Comparison of ENCODE assay signal across 8 cellular contexts in genomic region chr7:118918556-118918955, GRCh38.
DNase-seq lines count a peak whose midpoint lies in the region; ATAC-seq, FAIRE-seq and TF ChIP-seq lines count a peak whose summit lies in the region.
"Had no signal": no experiment of that assay in that cellular context is flagged by ENCODE, and none has a peak within 500 bp of the region (broad histone marks: within the 10 kb centered on the region; RNA-seq: fewer than 3 reads in every experiment).

No MANE protein-coding gene starts in this region.

- H3K9me3 Mint-ChIP-seq in activated T-cell treated with anti-CD3 and anti-CD28 coated beads, Interleukin-2, amount 50 U/mL, for 72 hours = peaks cover 0 to 3% of the 10 kb centered on the region in 2 donors
- H3K9me3 Mint-ChIP-seq: stimulated activated effector memory CD8-positive, alpha-beta T cell treated with anti-CD3 and anti-CD28 coated beads, Interleukin-12 subunit alpha, Interleukin-12 subunit beta, amount 100 ng/mL, for 72 hours had no signal

- no peaks in the 10 kb centered on the region for H3K27me3 Mint-ChIP-seq in activated T-cell treated with anti-CD3 and anti-CD28 coated beads, Interleukin-2, amount 50 U/mL, for 72 hours (ENCODE audit: low read depth)

- WGBS in mammary epithelial cell (ENCODE audit: low coverage, missing lambda C conversion rate) = 51% methylated on average over 2 of the region's 2 CpGs
- WGBS in pancreas, 2 donors = 34 to 41% methylated on average over 2 of the region's 2 CpGs

- H3K27ac ChIP-seq in mammary epithelial cell (ENCODE audit: insufficient read depth, low read depth, low read length) = no peak overlapping the region
- no peak overlapping the region for H3K27ac ChIP-seq in pancreas

- H3K4me1 ChIP-seq in mammary epithelial cell (ENCODE audit: insufficient read depth, low read length) (no peaks in the 10 kb centered on the region), pancreas (no peaks in the 10 kb centered on the region)

- H3K36me3 ChIP-seq in mammary epithelial cell (ENCODE audit: insufficient read depth, low read length) = no peaks in the 10 kb centered on the region
- H3K36me3 ChIP-seq in pancreas = no peaks in the 10 kb centered on the region

- peak; percentile 48 to 52 for TF ChIP-seq CTCF in mammary epithelial cell (conservative IDR thresholded peaks at IDR 0.05 in 1 of 2, IDR thresholded peaks at IDR 0.05 in 1 of 2; ENCODE audit: extremely low read depth in 1 of 2, insufficient read depth in 1 of 2, low read depth in 1 of 2, low read length in 2 of 2)
- TF ChIP-seq CTCF in pancreas (IDR thresholded peaks at IDR 0.05) = peak in 1 of 4 donors; percentile 8

- no peak overlapping the region for H3K4me2 ChIP-seq in mammary epithelial cell (ENCODE audit: insufficient read depth, low read depth, low read length)

- no TSS peak for BruUV-seq in mammary epithelial cell (replicated peaks; lab: Mats Ljungman, UMichigan)

- no peak overlapping the region for H3K4me3 ChIP-seq in mammary epithelial cell (replicated peaks in 1 of 3; ENCODE audit: insufficient read depth in 1 of 3, low read depth in 2 of 3, low read length in 3 of 3)
- no peak overlapping the region for H3K4me3 ChIP-seq in pancreas

- no peak overlapping the region for H3K9ac ChIP-seq in mammary epithelial cell (ENCODE audit: insufficient read depth, low read length)

- FAIRE-seq in pancreas (lab: Jason Lieb, UNC) = peak; percentile 66

- H3K36me3 Mint-ChIP-seq in activated T-cell treated with anti-CD3 and anti-CD28 coated beads, Interleukin-2, amount 50 U/mL, for 72 hours (ENCODE audit: insufficient read depth in 2 of 2) = no peaks in the 10 kb centered on the region
- H3K36me3 Mint-ChIP-seq: stimulated activated effector memory CD8-positive, alpha-beta T cell treated with anti-CD3 and anti-CD28 coated beads, Interleukin-12 subunit alpha, Interleukin-12 subunit beta, amount 100 ng/mL, for 72 hours had no signal

- no peaks in the 10 kb centered on the region for H3K9me3 ChIP-seq in mammary epithelial cell (replicated peaks; ENCODE audit: insufficient read depth, low read length)
- no peaks in the 10 kb centered on the region for H3K9me3 ChIP-seq in pancreas

- no peak overlapping the region for H3K4me3 Mint-ChIP-seq in activated T-cell treated with anti-CD3 and anti-CD28 coated beads, Interleukin-2, amount 50 U/mL, for 72 hours
- H3K4me3 Mint-ChIP-seq: stimulated activated effector memory CD8-positive, alpha-beta T cell treated with anti-CD3 and anti-CD28 coated beads, Interleukin-12 subunit alpha, Interleukin-12 subunit beta, amount 100 ng/mL, for 72 hours had no signal

- H3K79me2 ChIP-seq in mammary epithelial cell (ENCODE audit: insufficient read depth, low read length) = no peaks in the 10 kb centered on the region

- CTCF ChIA-PET in mammary epithelial cell (lab: Charles Lee; ENCODE audit: low non-redundant PET) = interaction anchor here (0.6 kb wide), 1 partner anchor 279 kb away, joined by 5 read pairs; no protein-coding TSS in a partner anchor

- H2AFZ ChIP-seq in mammary epithelial cell (ENCODE audit: low read depth, low read length) = no peak overlapping the region

- in situ Hi-C loops in mammary epithelial cell (cut with MboI; ENCODE audit: low sequenced_read_pairs in 2 of 2) = loop anchor here in 1 of 2 donors (25.0 kb wide), 1 partner anchor 269 kb away; no protein-coding TSS in a partner anchor

- intact Hi-C loops in mammary epithelial cell (cut with micrococcal nuclease) = loop anchor here (1.0 to 5.0 kb wide), 4 partner anchors 258 to 1639 kb away; no protein-coding TSS in a partner anchor
- intact Hi-C loops in pancreas (cut with DNase I) = no loop called here
- intact Hi-C loops in posterior vena cava (cut with DNase I) = no loop called here

- DNase-seq in HPDE6-E6E7 (ENCODE audit: extremely low spot score) = peak; percentile 9
- DNase-seq in NCI-H446 (lab: John Stamatoyannopoulos, UW) = peak; percentile 16 to 45
- DNase-seq in mammary epithelial cell = peak; percentile 4
- no peak for DNase-seq in pancreas
- no peak for DNase-seq in posterior vena cava (ENCODE audit: low spot score)
- no peak for DNase-seq in activated T-cell treated with anti-CD3 and anti-CD28 coated beads, Interleukin-2, amount 50 U/mL, for 72 hours

- H3K27ac Mint-ChIP-seq in activated T-cell treated with anti-CD3 and anti-CD28 coated beads, Interleukin-2, amount 50 U/mL, for 72 hours = no peak overlapping the region
- H3K27ac Mint-ChIP-seq: stimulated activated effector memory CD8-positive, alpha-beta T cell treated with anti-CD3 and anti-CD28 coated beads, Interleukin-12 subunit alpha, Interleukin-12 subunit beta, amount 100 ng/mL, for 72 hours had no signal

- no peak for ATAC-seq in pancreas
- no peak for ATAC-seq in GM19463 (IDR thresholded peaks at IDR 0.05; ENCODE audit: unreplicated experiment)
- no peak for ATAC-seq in activated T-cell treated with anti-CD3 and anti-CD28 coated beads, Interleukin-2, amount 50 U/mL, for 72 hours (replicated peaks in 1 of 2)
- ATAC-seq: stimulated activated effector memory CD8-positive, alpha-beta T cell treated with anti-CD3 and anti-CD28 coated beads, Interleukin-12 subunit alpha, Interleukin-12 subunit beta, amount 100 ng/mL, for 72 hours had no signal

- H3K27me3 ChIP-seq in mammary epithelial cell (ENCODE audit: insufficient read depth, low read length) (peaks cover 5% of the 10 kb centered on the region), pancreas (no peaks in the 10 kb centered on the region)

- H3K4me1 Mint-ChIP-seq in activated T-cell treated with anti-CD3 and anti-CD28 coated beads, Interleukin-2, amount 50 U/mL, for 72 hours (ENCODE audit: low read depth) = no peaks in the 10 kb centered on the region
- H3K4me1 Mint-ChIP-seq: stimulated activated effector memory CD8-positive, alpha-beta T cell treated with anti-CD3 and anti-CD28 coated beads, Interleukin-12 subunit alpha, Interleukin-12 subunit beta, amount 100 ng/mL, for 72 hours had no signal

- H4K20me1 ChIP-seq in mammary epithelial cell (ENCODE audit: insufficient read depth, low read length) = no peaks in the 10 kb centered on the region

- dilution Hi-C loops in mammary epithelial cell (cut with HindIII; ENCODE audit: low sequenced_read_pairs) = no loop called here

Comparison
In these comparisons a context has a peak if more than half of its experiments do, and no peak if none do; other contexts are left out.
1. DNase-seq: peak in HPDE6-E6E7 (single experiment), NCI-H446 (2 of 2) and mammary epithelial cell (single experiment); none in pancreas (0 of 6), posterior vena cava (single experiment) and activated T-cell treated with anti-CD3 and anti-CD28 coated beads, Interleukin-2, amount 50 U/mL, for 72 hours (0 of 2).